1 cellular context compared by ENCODE assay signal in genomic region chr17:39799395-39799794, GRCh38.
TF ChIP-seq lines count a peak whose summit lies in the region.

No MANE protein-coding gene starts in this region.

TF ChIP-seq in WTC11, 78 proteins besides CTCF, POLR2A, EP300 and RAD21 (continued from another document):
- TF ChIP-seq ATF2 (CRISPR knock-in tag; IDR thresholded peaks at IDR 0.05; ENCODE audit: borderline replicate concordance, low read depth) = no peak
- TF ChIP-seq FOXP4 (CRISPR knock-in tag; IDR thresholded peaks at IDR 0.05) = no peak
- TF ChIP-seq OVOL2 (CRISPR knock-in tag; IDR thresholded peaks at IDR 0.05; ENCODE audit: borderline replicate concordance) = no peak
- no peak for TF ChIP-seq GTF2I (CRISPR knock-in tag; conservative IDR thresholded peaks at IDR 0.05)
- TF ChIP-seq ARID4B (CRISPR knock-in tag; IDR thresholded peaks at IDR 0.05; ENCODE audit: borderline replicate concordance) = no peak
- TF ChIP-seq CDX4 (CRISPR knock-in tag; IDR thresholded peaks at IDR 0.05; ENCODE audit: borderline replicate concordance) = no peak
- TF ChIP-seq E2F5 (CRISPR knock-in tag; IDR thresholded peaks at IDR 0.05) = no peak
- TF ChIP-seq NR1H2 (CRISPR knock-in tag; IDR thresholded peaks at IDR 0.05) = no peak
- TF ChIP-seq ZNF396 (CRISPR knock-in tag; IDR thresholded peaks at IDR 0.05; ENCODE audit: borderline replicate concordance) = no peak
- no peak for TF ChIP-seq HMGXB4 (CRISPR knock-in tag; IDR thresholded peaks at IDR 0.05)
- no peak for TF ChIP-seq SP1 (CRISPR knock-in tag; conservative IDR thresholded peaks at IDR 0.05)
TF ChIP-seq in WTC11: peak in this region for 0.
